38 cellular contexts compared by ENCODE assay signal in genomic region chr2:95185973-95186372, GRCh38. TPM values are rescaled to one million over a fixed set of nuclear protein-coding genes. Genes with fewer than 3 reads are reported as not detected.
"Had no signal": no experiment of that assay in that cellular context is flagged by ENCODE, and none has a peak within 500 bp of the region (broad histone marks: within the 10 kb centered on the region; RNA-seq: fewer than 3 reads in every experiment).

No MANE protein-coding gene starts in this region.

- H3K27me3 Mint-ChIP-seq: activated CD8-positive, alpha-beta T cell treated with anti-CD3 and anti-CD28 coated beads for 36 hours had no signal

- H3K27ac Mint-ChIP-seq: activated CD4-positive, alpha-beta T cell treated with anti-CD3 and anti-CD28 coated beads, Interleukin-2, amount 10 ng/mL, durations not matched to agents 24 days and 14 days; activated CD8-positive, alpha-beta T cell treated with anti-CD3 and anti-CD28 coated beads for 36 hours; activated naive CD8-positive, alpha-beta T cell treated with anti-CD3 and anti-CD28 coated beads for 36 hours; activated T-cell treated with anti-CD3 and anti-CD28 coated beads, Interleukin-2, amount 50 U/mL, for 72 hours; activated T-helper 17 cell treated with anti-CD3 and anti-CD28 coated beads, Interleukin-2, amount 50 U/mL, for 72 hours had no signal

- ATAC-seq: activated CD8-positive, alpha-beta T cell treated with anti-CD3 and anti-CD28 coated beads for 36 hours; activated T-cell treated with anti-CD3 and anti-CD28 coated beads, Interleukin-2, amount 50 U/mL, for 72 hours; activated T-helper 17 cell treated with anti-CD3 and anti-CD28 coated beads, Interleukin-2, amount 50 U/mL, for 72 hours; PC-3; Right ventricle myocardium inferior; SK-N-SH treated with all-trans-retinoic acid at 6 μM for 48 hours had no signal

- H3K4me2 ChIP-seq: KMS-11 had no signal

- H3K4me1 Mint-ChIP-seq: activated CD4-positive, alpha-beta T cell treated with anti-CD3 and anti-CD28 coated beads, Interleukin-2, amount 10 ng/mL, durations not matched to agents 24 days and 14 days; activated naive CD8-positive, alpha-beta T cell treated with anti-CD3 and anti-CD28 coated beads for 36 hours; activated T-helper 17 cell treated with anti-CD3 and anti-CD28 coated beads, Interleukin-2, amount 50 U/mL, for 72 hours; brain had no signal

- DNase-seq: activated CD4-positive, alpha-beta T cell treated with anti-CD3 and anti-CD28 coated beads, Interleukin-2, amount 10 ng/mL, durations not matched to agents 24 days and 14 days; activated CD4-positive, alpha-beta T cell treated with anti-CD3 and anti-CD28 coated beads, Interleukin-2, amount 50 U/mL, for 4 hours; activated CD4-positive, CD25-positive, alpha-beta regulatory T cell; activated CD8-positive, alpha-beta T cell treated with anti-CD3 and anti-CD28 coated beads for 36 hours; activated effector memory CD4-positive, alpha-beta T cell treated with anti-CD3 and anti-CD28 coated beads, Interleukin-2, amount 50 U/mL, for 16 hours; activated naive CD4-positive, alpha-beta T cell; activated naive CD4-positive, alpha-beta T cell treated with anti-CD3 and anti-CD28 coated beads, Interleukin-2, amount 50 U/mL, for 16 hours; activated naive CD8-positive, alpha-beta T cell treated with anti-CD3 and anti-CD28 coated beads for 36 hours; activated T-cell treated with anti-CD3 and anti-CD28 coated beads, Interleukin-2, amount 50 U/mL, for 1 hour; activated T-cell treated with anti-CD3 and anti-CD28 coated beads, Interleukin-2, amount 50 U/mL, for 72 hours; caudate nucleus; cerebellar nuclear complex; MM.1S; MV-4-11; NCI-H1092; NCI-H1436 treated with DMSO at 0.1 percent for 48 hours; NCI-H1694 treated with DMSO at 0.1 percent for 48 hours; NCI-H2029; NCI-H2107; NCI-H2171; NCI-H510A; NCI-H526; NCI-H748 treated with DMSO at 0.1 percent for 48 hours; NK-92 treated with Interleukin-12 subunit alpha and Interleukin-12 subunit beta, amount 100 ng/mL, for 24 hours; PC-3; Peyer's patch; SIG-M5; T-helper 1 cell; T-helper 2 cell; T1000; WERI-Rb-1 had no signal

- H3K4me3 Mint-ChIP-seq: activated CD4-positive, alpha-beta T cell treated with anti-CD3 and anti-CD28 coated beads, Interleukin-2, amount 10 ng/mL, durations not matched to agents 24 days and 14 days; activated CD8-positive, alpha-beta T cell treated with anti-CD3 and anti-CD28 coated beads for 36 hours; activated naive CD8-positive, alpha-beta T cell treated with anti-CD3 and anti-CD28 coated beads for 36 hours; activated T-cell treated with anti-CD3 and anti-CD28 coated beads, Interleukin-2, amount 50 U/mL, for 72 hours; activated T-helper 17 cell treated with anti-CD3 and anti-CD28 coated beads, Interleukin-2, amount 50 U/mL, for 72 hours had no signal

- H3K27me3 ChIP-seq: Peyer's patch had no signal

- FAIRE-seq: bronchial epithelial cell had no signal

- H3K4me3 ChIP-seq: Peyer's patch had no signal

- H3K4me1 ChIP-seq: Peyer's patch had no signal

- H3K27ac ChIP-seq: KMS-11, Peyer's patch, RWPE1, WERI-Rb-1 had no signal

RNA-seq across cellular contexts. Expression of gene ZNF892, which starts 21.3 kb away (rescaled TPM):
- total RNA-seq: PC-3 had no signal
